ENCODE assay signal across 8 cellular contexts in the genomic region with DNA sequence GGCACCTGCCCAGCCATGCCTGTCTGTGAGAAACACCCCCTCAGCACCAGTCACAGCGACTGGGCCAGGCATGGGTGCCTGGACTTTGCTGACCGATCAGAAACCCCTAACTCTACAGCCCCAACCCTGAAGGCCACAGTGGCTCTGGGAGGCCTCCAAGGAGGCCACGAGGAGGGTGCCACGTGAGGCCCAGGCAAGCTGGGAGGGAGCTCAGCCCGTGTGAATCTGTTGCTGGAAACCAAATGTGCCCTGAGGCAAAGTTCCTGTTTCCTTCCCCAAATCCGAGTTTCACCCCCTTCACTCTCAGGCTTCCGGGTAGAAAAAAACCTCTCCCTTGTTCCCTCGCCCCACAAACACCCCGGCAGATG. TPM values are rescaled to one million over a fixed set of nuclear protein-coding genes. Genes with fewer than 3 reads are reported as not detected.
DNase-seq lines count a peak whose midpoint lies in the region; ATAC-seq and TF ChIP-seq lines count a peak whose summit lies in the region.

No MANE protein-coding gene starts in this region.

- no peaks in the 10 kb centered on the region for H3K27me3 ChIP-seq in left lung

- H3K4me3 ChIP-seq in left lung: peak overlapping the region in 1 of 2 donors; percentile 83

- intact Hi-C loops in left lung (cut with DNase I): no loop called here

- H3K27ac ChIP-seq in RWPE1 (peak overlapping the region; percentile 61), left lung (peak overlapping the region in 1 of 2 donors; percentile 94)

- TF ChIP-seq CTCF in RWPE1 (conservative IDR thresholded peaks at IDR 0.05; ENCODE audit: low read depth) (no peak), left lung (IDR thresholded peaks at IDR 0.05) (no peak)

- ATAC-seq in GM21825 (IDR thresholded peaks at IDR 0.05; ENCODE audit: unreplicated experiment): peak; percentile 21
- ATAC-seq in left lung: peak; percentile 5
- ATAC-seq in HG03520 (IDR thresholded peaks at IDR 0.05; ENCODE audit: unreplicated experiment): no peak
- no peak for ATAC-seq in activated CD4-positive, CD25-positive, alpha-beta regulatory T cell treated with anti-CD3 and anti-CD28 coated beads, Interleukin-2, amount 50 U/mL, for 24 hours

- H3K4me1 ChIP-seq in left lung: peaks cover 3 to 56% of the 10 kb centered on the region in 2 donors

- DNase-seq in DMS53 (lab: John Stamatoyannopoulos, UW) (peak; percentile 68), RWPE1 (ENCODE audit: low spot score) (no peak), left lung (peak in 1 of 2 donors; percentile 85), NCI-H526 treated with DMSO at 0.1 percent for 48 hours (lab: John Stamatoyannopoulos, UW) (no peak)
- DNase-seq in activated effector memory CD4-positive, alpha-beta T cell treated with Interleukin-2 at 50 U/mL for 16 hours: no peak

- POLR2A ChIA-PET in RWPE1 (lab: Yijun Ruan, JAX; ENCODE audit: low non-redundant PET): no interaction called here

- H3K9me3 ChIP-seq in left lung: no peaks in the 10 kb centered on the region

- peaks cover 0 to 20% of the 10 kb centered on the region in 2 donors for H3K36me3 ChIP-seq in left lung

- CTCF ChIA-PET in RWPE1 (lab: Yijun Ruan, JAX): interaction anchor here (1.5 kb wide), 1 partner anchor 47 kb away, joined by 6 read pairs; no protein-coding TSS in a partner anchor

RNA-seq across cellular contexts. Expression of gene UNC93B1, which starts 1.3 kb away (rescaled TPM):
- 10 to 100 TPM; 52.5 to 98.9 TPM for total RNA-seq in left lung

RNA-seq across cellular contexts. Expression of gene ALDH3B1, which starts 7.6 kb away (rescaled TPM):
- 10 to 100 TPM; 59.3 to 87.1 TPM for total RNA-seq in left lung

RNA-seq across cellular contexts. Expression of gene NDUFS8, which starts 27.9 kb away (rescaled TPM):
- 100 to 1,000 TPM; 148 to 151 TPM for total RNA-seq in left lung

RNA-seq across cellular contexts. Expression of gene TCIRG1, which starts 36.3 kb away (rescaled TPM):
- 100 to 1,000 TPM; 191 to 323 TPM for total RNA-seq in left lung

Comparison
In these comparisons a context has a peak if more than half of its experiments do, and no peak if none do; other contexts are left out.
1. ATAC-seq: peak in GM21825 (single experiment) and left lung (single experiment); none in HG03520 (single experiment) and activated CD4-positive, CD25-positive, alpha-beta regulatory T cell treated with anti-CD3 and anti-CD28 coated beads, Interleukin-2, amount 50 U/mL, for 24 hours (0 of 2).